Comparison of ENCODE assay signal across 14 cellular contexts in the genomic region with DNA sequence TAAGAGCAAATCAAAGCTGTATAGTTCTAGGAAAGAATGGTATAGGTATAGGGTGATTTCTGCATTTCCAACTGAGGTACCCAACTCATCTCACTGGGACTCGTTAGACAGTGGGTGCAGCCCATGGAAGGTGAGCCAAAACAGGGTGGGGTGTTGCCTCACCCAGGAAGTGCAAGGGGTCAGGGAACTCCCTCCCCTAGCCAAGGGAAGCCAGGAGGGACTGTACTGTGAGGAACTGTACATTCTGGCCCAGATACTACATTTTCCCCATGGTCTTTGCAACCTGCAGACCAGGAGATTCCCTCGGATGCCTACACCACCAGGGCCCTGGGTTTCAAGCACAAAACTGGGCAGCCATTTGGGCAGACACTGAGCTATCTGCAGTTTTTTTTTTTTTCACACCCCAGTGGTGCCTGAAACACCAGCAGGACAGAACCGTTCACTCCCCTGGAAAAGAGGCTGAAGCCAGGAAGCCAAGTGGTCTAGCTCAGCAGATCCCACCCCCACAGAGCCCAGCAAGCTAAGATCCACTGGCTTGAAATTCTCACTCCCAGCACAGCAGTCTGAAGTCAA. TPM values are rescaled to one million over a fixed set of nuclear protein-coding genes. Genes with fewer than 3 reads are reported as not detected.
DNase-seq lines count a peak whose midpoint lies in the region; ATAC-seq, FAIRE-seq and TF ChIP-seq lines count a peak whose summit lies in the region.
"Not testable (repeated sequence)": the region's sequence is repeated elsewhere in the genome, so short reads cannot be mapped to it uniquely, and the experiment has no call there.
"Had no signal": no experiment of that assay in that cellular context is flagged by ENCODE, and none has a peak within 500 bp of the region (broad histone marks: within the 10 kb centered on the region; RNA-seq: fewer than 3 reads in every experiment).

No MANE protein-coding gene starts in this region.

- not testable (repeated sequence) for H3K56ac ChIP-seq in H1 (replicated peaks; ENCODE audit: insufficient read length, low read depth, low read length)

- TF ChIP-seq RAD21 in H1 (IDR thresholded peaks at IDR 0.05 in 1 of 2, conservative IDR thresholded peaks at IDR 0.05 in 1 of 2; ENCODE audit: low read depth in 2 of 2, low read length in 2 of 2) = not testable (repeated sequence)

- 65% methylated on average over 3 of the region's 3 CpGs for WGBS in HUES64
- 89% methylated on average over 3 of the region's 3 CpGs; no CpG with 5 or more reads in 1 of the 2 experiments for WGBS in H1 (ENCODE audit: extremely low coverage in 1 of 2, insufficient coverage in 1 of 2, insufficient read length in 1 of 2, insufficient replicate concordance in 2 of 2, low coverage in 1 of 2, low lambda C conversion rate in 2 of 2, missing lambda C conversion rate in 1 of 2), 2 experiments

- 0 out of 4 replicates have a peak overlapping the region, but pooled peaks have one; percentile 6 to 33 for H3K4me2 ChIP-seq in H1 (ENCODE audit: insufficient read depth in 1 of 2, low read depth in 2 of 2, low read length in 2 of 2)

- peak overlapping the region; percentile 60; the same call in 1 of the 2 replicates for H2BK5ac ChIP-seq in H1 (ENCODE audit: low read depth, low read length)

- H4K5ac ChIP-seq in H1 (ENCODE audit: insufficient read length, low read depth, low read length) = peak overlapping the region; percentile 38

- not testable (repeated sequence) for H3K27ac ChIP-seq in CD4-positive, alpha-beta memory T cell (ENCODE audit: low read depth, low read length); H1 (ENCODE audit: low read depth, low read length); naive thymus-derived CD4-positive, alpha-beta T cell (ENCODE audit: low read depth, low read length)
- H3K27ac ChIP-seq in HUES64 (ENCODE audit: low read depth, low read length) = peak overlapping the region; percentile 74

- POLR2A ChIA-PET in CD4-positive, alpha-beta memory T cell (lab: Charles Lee; ENCODE audit: partially characterized antibody) = interaction anchor here (1.2 kb wide), 1 partner anchor 10 kb away, joined by 6 read pairs; the partner anchor contains the start of gene KANSL1L
- POLR2A ChIA-PET in T-cell (lab: Charles Lee) = not testable (repeated sequence)
- POLR2A ChIA-PET in activated CD8-positive, alpha-beta T cell treated with anti-CD3 and anti-CD28 coated beads for 36 hours (lab: Charles Lee) = interaction anchor here (1.0 kb wide), 1 partner anchor 19 kb away, joined by 3 read pairs; no protein-coding TSS in a partner anchor
- POLR2A ChIA-PET in H1 (lab: Charles Lee; ENCODE audit: partially characterized antibody) = interaction anchor here (0.7 to 3.0 kb wide), 3 partner anchors 10 to 99 kb away, joined by 3 to 11 read pairs (median 4); partner anchors contain the start of gene KANSL1L
- POLR2A ChIA-PET in naive thymus-derived CD4-positive, alpha-beta T cell (lab: Charles Lee) = interaction anchor here (1.0 to 1.3 kb wide), 2 partner anchors 9 to 10 kb away, joined by 3 to 4 read pairs; partner anchors contain the start of gene KANSL1L

- H3K4me1 ChIP-seq in CD4-positive, alpha-beta memory T cell (ENCODE audit: insufficient read depth, low read length) = not testable (repeated sequence)
- H3K4me1 ChIP-seq in HUES64 (ENCODE audit: insufficient read depth, low read length) (peaks cover 42% of the 10 kb centered on the region), H1 (replicated peaks in 1 of 4; ENCODE audit: control insufficient read depth in 3 of 4, insufficient read depth in 4 of 4, low read length in 3 of 4) (peaks cover 0 to 12% (median 10%) of the 10 kb centered on the region in 4 experiments; a peak in 6 of 7 replicates)
- peaks cover 0 to 12% of the 10 kb centered on the region in 2 donors for H3K4me1 ChIP-seq in naive thymus-derived CD4-positive, alpha-beta T cell (ENCODE audit: control insufficient read depth in 2 of 2, insufficient read depth in 2 of 2, low read length in 2 of 2)

- H2AK5ac ChIP-seq in H1 (ENCODE audit: low read depth, low read length) = not testable (repeated sequence)

- TF ChIP-seq EP300 in H1 (IDR thresholded peaks at IDR 0.05; ENCODE audit: borderline replicate concordance in 1 of 2, low read depth in 2 of 2, low read length in 2 of 2) = not testable (repeated sequence)

- ATAC-seq in T-cell (replicated peaks in 1 of 4) = peak in 2 of 4 experiments; percentile 14 to 17
- not testable (repeated sequence) for ATAC-seq in activated CD8-positive, alpha-beta T cell treated with anti-CD3 and anti-CD28 coated beads for 36 hours; naive thymus-derived CD4-positive, alpha-beta T cell

- DNase-seq in CD4-positive, alpha-beta memory T cell; activated CD8-positive, alpha-beta T cell treated with anti-CD3 and anti-CD28 coated beads for 36 hours; activated naive CD4-positive, alpha-beta T cell treated with anti-CD3 and anti-CD28 coated beads, Interleukin-2, amount 10 ng/mL, durations not matched to agents 7 days and 5 days; H1 (ENCODE audit: low read depth in 1 of 2, low spot score in 2 of 2); naive thymus-derived CD4-positive, alpha-beta T cell: not testable (repeated sequence)
- DNase-seq in T-cell = peak in 1 of 34 experiments; percentile 14

- CTCF ChIA-PET in CD4-positive, alpha-beta memory T cell (lab: Charles Lee; ENCODE audit: partially characterized antibody) = interaction anchor here (0.8 to 1.4 kb wide), 2 partner anchors 11 to 15 kb away, joined by 3 to 5 read pairs; no protein-coding TSS in a partner anchor
- CTCF ChIA-PET in T-cell (lab: Charles Lee) = interaction anchor here (0.6 to 0.9 kb wide), 6 partner anchors 12 to 272 kb away, joined by 3 to 4 read pairs (median 3); no protein-coding TSS in a partner anchor
- CTCF ChIA-PET in activated CD8-positive, alpha-beta T cell treated with anti-CD3 and anti-CD28 coated beads for 36 hours (lab: Charles Lee) = interaction anchor here (1.1 to 1.9 kb wide), 3 partner anchors 9 to 14 kb away, joined by 3 to 5 read pairs (median 4); no protein-coding TSS in a partner anchor
- CTCF ChIA-PET in activated naive CD4-positive, alpha-beta T cell treated with anti-CD3 and anti-CD28 coated beads, Interleukin-2, amount 10 ng/mL, durations not matched to agents 7 days and 5 days (lab: Charles Lee) = interaction anchor here (1.4 to 1.9 kb wide), 2 partner anchors 108 to 203 kb away, joined by 3 to 6 read pairs; no protein-coding TSS in a partner anchor
- CTCF ChIA-PET in H1 (lab: Charles Lee; ENCODE audit: partially characterized antibody) = interaction anchor here (0.8 to 1.6 kb wide), 3 partner anchors 11 to 471 kb away, joined by 3 to 5 read pairs (median 3); no protein-coding TSS in a partner anchor
- CTCF ChIA-PET in naive thymus-derived CD4-positive, alpha-beta T cell (lab: Charles Lee) = interaction anchor here (0.7 to 1.3 kb wide), 2 partner anchors 14 to 176 kb away, joined by 3 to 4 read pairs; no protein-coding TSS in a partner anchor

- peaks cover 10 to 37% (median 29%) of the 10 kb centered on the region in 8 donors for H3K9me3 Mint-ChIP-seq in CD4-positive, alpha-beta memory T cell
- peaks cover 9 to 35% (median 16%) of the 10 kb centered on the region in 3 donors for H3K9me3 Mint-ChIP-seq in T-cell
- peaks cover 30% of the 10 kb centered on the region for H3K9me3 Mint-ChIP-seq in activated CD8-positive, alpha-beta T cell treated with anti-CD3 and anti-CD28 coated beads for 36 hours
- peaks cover 29% of the 10 kb centered on the region for H3K9me3 Mint-ChIP-seq in activated naive CD4-positive, alpha-beta T cell treated with anti-CD3 and anti-CD28 coated beads, Interleukin-2, amount 10 ng/mL, durations not matched to agents 7 days and 5 days
- peaks cover 16 to 39% (median 27%) of the 10 kb centered on the region in 11 donors for H3K9me3 Mint-ChIP-seq in naive thymus-derived CD4-positive, alpha-beta T cell
- peaks cover 25% of the 10 kb centered on the region for H3K9me3 Mint-ChIP-seq in stimulated activated naive CD8-positive, alpha-beta T cell treated with anti-CD3 and anti-CD28 coated beads, Interleukin-15, Interleukin-2, amounts not matched to agents 100 ng/mL and 50 ng/mL, for 24 hours

- H3K23me2 ChIP-seq in H1 (ENCODE audit: low read depth, low read length) = not testable (repeated sequence)

- H2BK15ac ChIP-seq in H1 (ENCODE audit: low read length) = not testable (repeated sequence)

- not testable (repeated sequence) for H2AFZ ChIP-seq in H1 (ENCODE audit: low read length)

- not testable (repeated sequence) for H3K79me1 ChIP-seq in H1 (ENCODE audit: low read depth, low read length)

- TF ChIP-seq POLR2A in H1 (IDR thresholded peaks at IDR 0.05; ENCODE audit: control extremely low read depth in 1 of 2, low read depth in 2 of 2, low read length in 2 of 2) = not testable (repeated sequence)

- intact Hi-C loops in CD4-positive, alpha-beta memory T cell (cut with micrococcal nuclease); activated CD8-positive, alpha-beta T cell treated with anti-CD3 and anti-CD28 coated beads for 36 hours (cut with micrococcal nuclease): not testable (repeated sequence)
- intact Hi-C loops in naive thymus-derived CD4-positive, alpha-beta T cell (cut with micrococcal nuclease) = loop anchor here in 1 of 2 donors (1.0 kb wide), 1 partner anchor 10 kb away; the partner anchor contains the start of gene KANSL1L

- H3K4me3 Mint-ChIP-seq in CD4-positive, alpha-beta memory T cell = peak overlapping the region in 6 of 8 donors; percentile 40 to 71 (median 46)
- peak overlapping the region; percentile 28 to 62 (median 49) for H3K4me3 Mint-ChIP-seq in T-cell
- H3K4me3 Mint-ChIP-seq in activated CD8-positive, alpha-beta T cell treated with anti-CD3 and anti-CD28 coated beads for 36 hours; activated naive CD4-positive, alpha-beta T cell treated with anti-CD3 and anti-CD28 coated beads, Interleukin-2, amount 10 ng/mL, durations not matched to agents 7 days and 5 days: not testable (repeated sequence)
- peak overlapping the region; percentile 44 to 82 (median 62) for H3K4me3 Mint-ChIP-seq in naive thymus-derived CD4-positive, alpha-beta T cell
- H3K4me3 Mint-ChIP-seq in stimulated activated naive CD8-positive, alpha-beta T cell treated with anti-CD3 and anti-CD28 coated beads, Interleukin-15, Interleukin-2, amounts not matched to agents 100 ng/mL and 50 ng/mL, for 24 hours = peak overlapping the region; percentile 22

- H3K36me3 ChIP-seq in CD4-positive, alpha-beta memory T cell (ENCODE audit: insufficient read depth, low read length); HUES64 (ENCODE audit: insufficient read depth, low read length); H1 (ENCODE audit: control insufficient read depth in 2 of 4, insufficient read depth in 4 of 4, low read length in 3 of 4); naive thymus-derived CD4-positive, alpha-beta T cell (ENCODE audit: control insufficient read depth in 2 of 3, insufficient read depth in 3 of 3, low read length in 3 of 3): not testable (repeated sequence)

- not testable (repeated sequence) for H3K27me3 ChIP-seq in CD4-positive, alpha-beta memory T cell (ENCODE audit: insufficient read depth, low read length); HUES64 (ENCODE audit: insufficient read depth, low read length); H1 (replicated peaks in 1 of 4; ENCODE audit: control insufficient read depth in 3 of 4, extremely low read depth in 1 of 4, insufficient read depth in 3 of 4, low read length in 3 of 4); naive thymus-derived CD4-positive, alpha-beta T cell (ENCODE audit: control insufficient read depth in 2 of 2, insufficient read depth in 2 of 2, low read length in 2 of 2)

- H2BK20ac ChIP-seq in H1 (ENCODE audit: low read length) = not testable (repeated sequence)

- peak overlapping the region; percentile 66; the same call in 1 of the 2 replicates for H3K18ac ChIP-seq in H1 (ENCODE audit: extremely low read depth, low read length)

- not testable (repeated sequence) for H3K4me3 ChIP-seq in CD4-positive, alpha-beta memory T cell (ENCODE audit: low read length in 2 of 2); HUES64 (ENCODE audit: low read length); H1 (ENCODE audit: extremely low read depth in 1 of 4, insufficient read depth in 2 of 4, low read depth in 3 of 4, low read length in 4 of 4); naive thymus-derived CD4-positive, alpha-beta T cell (ENCODE audit: low read length)

- H4K8ac ChIP-seq in H1 (ENCODE audit: extremely low read depth, insufficient read depth, low read length) = peak overlapping the region; percentile 85; the same call in 1 of the 2 replicates

- H3K14ac ChIP-seq in H1 (ENCODE audit: insufficient read length) = not testable (repeated sequence)

- H3K27ac Mint-ChIP-seq in CD4-positive, alpha-beta memory T cell = peak overlapping the region in 1 of 7 donors; percentile 37
- peak overlapping the region; percentile 61 to 69 for H3K27ac Mint-ChIP-seq in T-cell
- H3K27ac Mint-ChIP-seq in activated CD8-positive, alpha-beta T cell treated with anti-CD3 and anti-CD28 coated beads for 36 hours = peak overlapping the region; percentile 25
- H3K27ac Mint-ChIP-seq in activated naive CD4-positive, alpha-beta T cell treated with anti-CD3 and anti-CD28 coated beads, Interleukin-2, amount 10 ng/mL, durations not matched to agents 7 days and 5 days = peak overlapping the region; percentile 20
- H3K27ac Mint-ChIP-seq in naive thymus-derived CD4-positive, alpha-beta T cell = peak overlapping the region; percentile 16 to 89 (median 76)
- H3K27ac Mint-ChIP-seq in stimulated activated naive CD8-positive, alpha-beta T cell treated with anti-CD3 and anti-CD28 coated beads, Interleukin-15, Interleukin-2, amounts not matched to agents 100 ng/mL and 50 ng/mL, for 24 hours = not testable (repeated sequence)

- peaks cover 13 to 29% of the 10 kb centered on the region in 2 donors for H3K27me3 Mint-ChIP-seq in CD4-positive, alpha-beta memory T cell
- peaks cover 0 to 22% of the 10 kb centered on the region in 2 donors for H3K27me3 Mint-ChIP-seq in T-cell
- H3K27me3 Mint-ChIP-seq in activated CD8-positive, alpha-beta T cell treated with anti-CD3 and anti-CD28 coated beads for 36 hours = not testable (repeated sequence)
- peaks cover 11% of the 10 kb centered on the region for H3K27me3 Mint-ChIP-seq in activated naive CD4-positive, alpha-beta T cell treated with anti-CD3 and anti-CD28 coated beads, Interleukin-2, amount 10 ng/mL, durations not matched to agents 7 days and 5 days
- H3K27me3 Mint-ChIP-seq in naive thymus-derived CD4-positive, alpha-beta T cell = peaks cover 0 to 29% (median 10%) of the 10 kb centered on the region in 5 donors
- peaks cover 16% of the 10 kb centered on the region for H3K27me3 Mint-ChIP-seq in stimulated activated naive CD8-positive, alpha-beta T cell treated with anti-CD3 and anti-CD28 coated beads, Interleukin-15, Interleukin-2, amounts not matched to agents 100 ng/mL and 50 ng/mL, for 24 hours

- H3K79me2 ChIP-seq in H1 (ENCODE audit: control insufficient read depth in 1 of 2, insufficient read depth in 2 of 2, low read length in 2 of 2) = not testable (repeated sequence)

- not testable (repeated sequence) for FAIRE-seq in H1 (lab: Jason Lieb, UNC)

- not testable (repeated sequence) for H3K4ac ChIP-seq in H1 (replicated peaks; ENCODE audit: insufficient read length, low read depth, low read length)

- not testable (repeated sequence) for H3K9me3 ChIP-seq in CD4-positive, alpha-beta memory T cell (ENCODE audit: control insufficient read depth in 1 of 2, low read length in 2 of 2); HUES64 (ENCODE audit: insufficient read depth, low read depth, low read length); H1 (ENCODE audit: insufficient read depth in 2 of 2, low read depth in 1 of 2, low read length in 1 of 2); naive thymus-derived CD4-positive, alpha-beta T cell (ENCODE audit: control insufficient read depth in 2 of 3, low read length in 3 of 3)

- TF ChIP-seq CTCF in activated CD8-positive, alpha-beta T cell treated with anti-CD3 and anti-CD28 coated beads for 36 hours (IDR thresholded peaks at IDR 0.05); H1 (IDR thresholded peaks at IDR 0.05; ENCODE audit: control extremely low read depth in 1 of 3, insufficient read depth in 1 of 3, low read depth in 1 of 3, low read length in 3 of 3): not testable (repeated sequence)

- H3K4me1 Mint-ChIP-seq in CD4-positive, alpha-beta memory T cell = peaks cover 2 to 16% (median 8%) of the 10 kb centered on the region in 4 donors
- peaks cover 17 to 24% (median 17%) of the 10 kb centered on the region in 3 donors for H3K4me1 Mint-ChIP-seq in T-cell
- H3K4me1 Mint-ChIP-seq in activated CD8-positive, alpha-beta T cell treated with anti-CD3 and anti-CD28 coated beads for 36 hours (ENCODE audit: low read depth) = peaks cover 19% of the 10 kb centered on the region
- peaks cover 24% of the 10 kb centered on the region for H3K4me1 Mint-ChIP-seq in activated naive CD4-positive, alpha-beta T cell treated with anti-CD3 and anti-CD28 coated beads, Interleukin-2, amount 10 ng/mL, durations not matched to agents 7 days and 5 days
- peaks cover 4 to 30% (median 25%) of the 10 kb centered on the region in 7 donors for H3K4me1 Mint-ChIP-seq in naive thymus-derived CD4-positive, alpha-beta T cell
- peaks cover 26% of the 10 kb centered on the region for H3K4me1 Mint-ChIP-seq in stimulated activated naive CD8-positive, alpha-beta T cell treated with anti-CD3 and anti-CD28 coated beads, Interleukin-15, Interleukin-2, amounts not matched to agents 100 ng/mL and 50 ng/mL, for 24 hours (ENCODE audit: low read depth)

- not testable (repeated sequence) for H4K20me1 ChIP-seq in H1 (replicated peaks in 1 of 2; ENCODE audit: control insufficient read depth in 1 of 2, insufficient read depth in 2 of 2, low read length in 2 of 2)

- H2BK12ac ChIP-seq in H1 (ENCODE audit: low read depth, low read length) = not testable (repeated sequence)

- H3K23ac ChIP-seq in H1 (ENCODE audit: insufficient read length) = not testable (repeated sequence)

- not testable (repeated sequence) for H2BK120ac ChIP-seq in H1 (replicated peaks; ENCODE audit: low read depth, low read length)

- H3K36me3 Mint-ChIP-seq in CD4-positive, alpha-beta memory T cell = peaks cover 15 to 18% of the 10 kb centered on the region in 2 donors
- H3K36me3 Mint-ChIP-seq in T-cell = peaks cover 15% of the 10 kb centered on the region
- H3K36me3 Mint-ChIP-seq in activated CD8-positive, alpha-beta T cell treated with anti-CD3 and anti-CD28 coated beads for 36 hours (ENCODE audit: low read depth) = peaks cover 17% of the 10 kb centered on the region
- H3K36me3 Mint-ChIP-seq in activated naive CD4-positive, alpha-beta T cell treated with anti-CD3 and anti-CD28 coated beads, Interleukin-2, amount 10 ng/mL, durations not matched to agents 7 days and 5 days = peaks cover 15% of the 10 kb centered on the region
- peaks cover 9 to 25% (median 21%) of the 10 kb centered on the region in 5 donors for H3K36me3 Mint-ChIP-seq in naive thymus-derived CD4-positive, alpha-beta T cell
- peaks cover 20% of the 10 kb centered on the region for H3K36me3 Mint-ChIP-seq in stimulated activated naive CD8-positive, alpha-beta T cell treated with anti-CD3 and anti-CD28 coated beads, Interleukin-15, Interleukin-2, amounts not matched to agents 100 ng/mL and 50 ng/mL, for 24 hours (ENCODE audit: low read depth)

- 0 out of 2 replicates have a peak overlapping the region, but pooled peaks have one; percentile 46 for H3K9ac ChIP-seq in HUES64 (ENCODE audit: low read depth, low read length)
- H3K9ac ChIP-seq in H1 (replicated peaks in 1 of 4; ENCODE audit: extremely low read depth in 1 of 4, low read depth in 3 of 4, low read length in 3 of 4) = not testable (repeated sequence)

- H4K91ac ChIP-seq in H1 (replicated peaks; ENCODE audit: insufficient read length, low read length) = not testable (repeated sequence)

RNA-seq across cellular contexts. Expression of gene KANSL1L, which starts 9.9 kb away (rescaled TPM):
- total RNA-seq in CD4-positive, alpha-beta memory T cell = 10 to 100 TPM; 10.7 to 12.1 TPM
- under 1 TPM; 0.26 to 0.62 TPM for polyA plus RNA-seq in CD4-positive, alpha-beta memory T cell
- 9.0 TPM for polyA plus RNA-seq in HUES64 (2013, experiment 1 of 2)
- 11.5 TPM for polyA plus RNA-seq in HUES64 (2013, experiment 2 of 2)
- total RNA-seq in T-cell = 10 to 100 TPM in 3 of 5 donors, 1 to 10 TPM in 2; 5.1 to 16.0 (median 12.0) TPM
- total RNA-seq in activated CD8-positive, alpha-beta T cell treated with anti-CD3 and anti-CD28 coated beads for 36 hours = 1 to 10 TPM; 4.8 to 5.4 TPM
- total RNA-seq in H1 (2021; fragmentation: NEBNext Ultra II Directional; extraction: Animal tissue kit (Norgen Biotek cat#: 25700)) = 15.2 and 17.2 TPM in 2 replicates
- polyA plus RNA-seq in H1 (2011; rRNA removed) = 4.0 and 5.4 TPM in 2 replicates
- 11.3 TPM for polyA plus RNA-seq in H1 (2011; cell fraction: cytosol; rRNA removed)
- polyA plus RNA-seq in H1 (2011; cell fraction: nucleus; rRNA removed) = 5.7 TPM
- 5.8 to 10.2 TPM (median 8.0 TPM) in 4 replicates for polyA plus RNA-seq in H1 (2012, experiment 1 of 2)
- 0.79 TPM for polyA plus RNA-seq in H1 (2012, experiment 2 of 2)
- polyA plus RNA-seq in H1 (2013, experiment 1 of 2) = 8.3 TPM
- 6.8 TPM for polyA plus RNA-seq in H1 (2013, experiment 2 of 2)
- 16.2 and 19.6 TPM in 2 replicates for polyA minus RNA-seq in H1 (2011; rRNA and poly(A)+ RNA removed)
- 6.9 TPM for polyA minus RNA-seq in H1 (2011; cell fraction: cytosol; rRNA and poly(A)+ RNA removed)
- 47.4 TPM for polyA minus RNA-seq in H1 (2011; cell fraction: nucleus; rRNA and poly(A)+ RNA removed)
- total RNA-seq in naive thymus-derived CD4-positive, alpha-beta T cell = 10 to 100 TPM in 3 of 5 experiments, 1 to 10 TPM in 2; 6.3 to 23.3 (median 13.3) TPM
- polyA plus RNA-seq in naive thymus-derived CD4-positive, alpha-beta T cell = 1 to 10 TPM; 1.5 to 1.6 TPM

RNA-seq across cellular contexts. Expression of gene ACADL, which starts 44.1 kb away (rescaled TPM):
- total RNA-seq in CD4-positive, alpha-beta memory T cell = not detected
- polyA plus RNA-seq in CD4-positive, alpha-beta memory T cell = not detected
- polyA plus RNA-seq in HUES64 (2013, experiment 1 of 2) = 0.15 TPM
- 0.25 TPM for polyA plus RNA-seq in HUES64 (2013, experiment 2 of 2)
- total RNA-seq in T-cell = not detected
- total RNA-seq in activated CD8-positive, alpha-beta T cell treated with anti-CD3 and anti-CD28 coated beads for 36 hours = not detected
- total RNA-seq in H1 (2021; fragmentation: NEBNext Ultra II Directional; extraction: Animal tissue kit (Norgen Biotek cat#: 25700)) = 0.34 and 0.40 TPM in 2 replicates
- 0.09 and 0.11 TPM in 2 replicates for polyA plus RNA-seq in H1 (2011; rRNA removed)
- polyA plus RNA-seq in H1 (2011; cell fraction: cytosol; rRNA removed) = 0.19 TPM
- polyA plus RNA-seq in H1 (2011; cell fraction: nucleus; rRNA removed) = 0.24 TPM
- polyA plus RNA-seq in H1 (2012, experiment 1 of 2) = 0.22 to 0.42 TPM (median 0.27 TPM) in 4 replicates
- not detected for polyA plus RNA-seq in H1 (2012, experiment 2 of 2)
- 0.26 TPM for polyA plus RNA-seq in H1 (2013, experiment 1 of 2)
- polyA plus RNA-seq in H1 (2013, experiment 2 of 2) = 0.18 TPM
- polyA minus RNA-seq in H1 (2011; rRNA and poly(A)+ RNA removed) = 0.19 and 0.32 TPM in 2 replicates
- not detected for polyA minus RNA-seq in H1 (2011; cell fraction: cytosol; rRNA and poly(A)+ RNA removed)
- polyA minus RNA-seq in H1 (2011; cell fraction: nucleus; rRNA and poly(A)+ RNA removed) = 0.90 TPM
- not detected for total RNA-seq in naive thymus-derived CD4-positive, alpha-beta T cell
- not detected for polyA plus RNA-seq in naive thymus-derived CD4-positive, alpha-beta T cell
- total RNA-seq: GM12878, HT-29, LHCN-M2 had no signal
- polyA plus RNA-seq: AG04450, CD14-positive monocyte, GM12878, IgD-negative memory B cell had no signal
